Comparison of ENCODE assay signal across 8 cellular contexts in the genomic region with DNA sequence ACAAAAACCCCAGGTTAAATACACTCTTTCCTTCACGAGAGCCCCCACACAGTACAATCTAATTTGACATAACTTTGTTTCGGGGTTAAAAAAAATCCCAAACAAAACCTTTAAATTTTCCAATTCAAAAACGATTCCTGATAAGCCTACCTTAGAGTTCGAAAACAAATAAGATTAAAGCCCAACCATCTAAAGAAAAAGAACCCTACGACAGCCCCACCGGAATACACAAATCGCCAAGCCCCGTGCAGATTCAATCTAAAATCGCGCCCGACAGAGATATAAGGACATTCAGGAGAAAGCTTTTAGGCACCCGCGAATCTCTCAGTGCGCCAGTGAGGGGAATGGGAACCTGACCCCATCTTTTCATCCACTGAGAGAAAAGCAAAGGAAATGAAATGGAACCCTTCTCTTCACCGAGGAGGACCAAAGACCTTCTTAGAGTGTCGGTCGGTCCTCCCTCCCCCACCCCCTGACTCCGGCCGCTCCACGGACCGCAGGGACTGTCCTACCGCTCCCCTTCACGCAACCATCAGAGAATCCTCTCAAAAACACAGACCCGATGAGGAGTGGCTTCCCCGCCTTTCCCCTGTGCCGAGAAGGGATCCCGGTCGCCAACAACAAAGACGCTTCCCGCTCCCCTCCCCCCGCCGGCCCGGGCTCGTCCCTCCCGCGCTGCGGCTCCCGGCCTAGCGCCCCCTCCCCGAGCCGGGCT. TPM values are rescaled to one million over a fixed set of nuclear protein-coding genes. Genes with fewer than 3 reads are reported as not detected.
DNase-seq lines count a peak whose midpoint lies in the region; ATAC-seq and TF ChIP-seq lines count a peak whose summit lies in the region.

No MANE protein-coding gene starts in this region.

- TF ChIP-seq CTCF in foreskin keratinocyte (conservative IDR thresholded peaks at IDR 0.05) = no peak
- no peak for TF ChIP-seq CTCF in tibial artery (IDR thresholded peaks at IDR 0.05)

- intact Hi-C loops in tibial artery (cut with DNase I; ENCODE audit: low total_unique reads) = loop anchor here (10.0 kb wide), 1 partner anchor 95 kb away; no protein-coding TSS in a partner anchor

- H3K27me3 ChIP-seq in foreskin keratinocyte = no peaks in the 10 kb centered on the region
- no peaks in the 10 kb centered on the region for H3K27me3 ChIP-seq in tibial artery

- H3K9me3 ChIP-seq in tibial artery = no peaks in the 10 kb centered on the region

- H3K36me3 ChIP-seq in tibial artery = no peaks in the 10 kb centered on the region

- H3K9me3 Mint-ChIP-seq in natural killer cell treated with Interleukin-12 subunit alpha and Interleukin-12 subunit beta and Interleukin-15 and Interleukin-18, amount 100 ng/mL, for 72 hours = no peaks in the 10 kb centered on the region

- H3K4me1 ChIP-seq in foreskin keratinocyte = peaks cover 7% of the 10 kb centered on the region
- H3K4me1 ChIP-seq in tibial artery = peaks cover 0 to 73% (median 22%) of the 10 kb centered on the region in 4 donors

- H3K27ac ChIP-seq in foreskin keratinocyte (peak overlapping the region; percentile 39), tibial artery (peak overlapping the region; percentile 85 to 94)

- no peaks in the 10 kb centered on the region for H3K27me3 Mint-ChIP-seq in natural killer cell treated with Interleukin-12 subunit alpha and Interleukin-12 subunit beta and Interleukin-15 and Interleukin-18, amount 100 ng/mL, for 72 hours

- peak overlapping the region; percentile 97 for H3K4me3 Mint-ChIP-seq in natural killer cell treated with Interleukin-12 subunit alpha and Interleukin-12 subunit beta and Interleukin-15 and Interleukin-18, amount 100 ng/mL, for 72 hours

- ATAC-seq in HG02840 (IDR thresholded peaks at IDR 0.05; ENCODE audit: low FRiP score, unreplicated experiment) (peak; percentile 10), foreskin keratinocyte (no peak)
- peak in 1 of 2 donors; percentile 1 for ATAC-seq in natural killer cell treated with Interleukin-12 subunit alpha and Interleukin-12 subunit beta and Interleukin-15 and Interleukin-18, amount 100 ng/mL, for 72 hours

- peak; percentile 11 for DNase-seq in DMS153 (lab: John Stamatoyannopoulos, UW)
- DNase-seq in DMS153 treated with DMSO at 0.1 percent for 48 hours (lab: John Stamatoyannopoulos, UW; ENCODE audit: unreplicated experiment) = no peak
- peak; percentile 19 for DNase-seq in NCI-H748 treated with DMSO at 0.1 percent for 48 hours (lab: John Stamatoyannopoulos, UW)
- DNase-seq in activated naive CD4-positive, alpha-beta T cell (lab: John Stamatoyannopoulos, UW) = peak in 3 of 4 experiments; percentile 7 to 19 (median 8)
- DNase-seq in foreskin keratinocyte = no peak
- peak; percentile 67 for DNase-seq in natural killer cell treated with Interleukin-12 subunit alpha and Interleukin-12 subunit beta and Interleukin-15 and Interleukin-18, amount 100 ng/mL, for 72 hours (ENCODE audit: low spot score)
- DNase-seq in tibial artery = peak; percentile 46 to 74

- H3K27ac Mint-ChIP-seq in natural killer cell treated with Interleukin-12 subunit alpha and Interleukin-12 subunit beta and Interleukin-15 and Interleukin-18, amount 100 ng/mL, for 72 hours = peak overlapping the region; percentile 97 to 100

- no peaks in the 10 kb centered on the region for H3K36me3 Mint-ChIP-seq in natural killer cell treated with Interleukin-12 subunit alpha and Interleukin-12 subunit beta and Interleukin-15 and Interleukin-18, amount 100 ng/mL, for 72 hours

- peak overlapping the region; percentile 78 to 95 for H3K4me3 ChIP-seq in tibial artery

- H3K4me1 Mint-ChIP-seq in natural killer cell treated with Interleukin-12 subunit alpha and Interleukin-12 subunit beta and Interleukin-15 and Interleukin-18, amount 100 ng/mL, for 72 hours (ENCODE audit: low read depth in 2 of 2) = peaks cover 27 to 34% of the 10 kb centered on the region in 2 donors

RNA-seq across cellular contexts. Expression of gene ABHD17B, which starts 0.9 kb away (rescaled TPM):
- 15.4 and 15.5 TPM in 2 replicates for total RNA-seq in foreskin keratinocyte
- polyA plus RNA-seq in foreskin keratinocyte = 5.4 and 7.1 TPM in 2 replicates
- 10 to 100 TPM; 29.2 to 33.9 TPM for total RNA-seq in natural killer cell treated with Interleukin-12 subunit alpha and Interleukin-12 subunit beta and Interleukin-15 and Interleukin-18, amount 100 ng/mL, for 72 hours

RNA-seq across cellular contexts. Expression of gene C9orf85, which starts 1.4 kb away (rescaled TPM):
- total RNA-seq in foreskin keratinocyte = 9.1 and 9.7 TPM in 2 replicates
- polyA plus RNA-seq in foreskin keratinocyte = 7.8 and 9.5 TPM in 2 replicates
- 10 to 100 TPM; 10.7 to 12.6 TPM for total RNA-seq in natural killer cell treated with Interleukin-12 subunit alpha and Interleukin-12 subunit beta and Interleukin-15 and Interleukin-18, amount 100 ng/mL, for 72 hours

Comparison
In these comparisons a context has a peak if more than half of its experiments do, and no peak if none do; other contexts are left out.
1. DNase-seq: peak in DMS153 (single experiment), NCI-H748 treated with DMSO at 0.1 percent for 48 hours (single experiment), activated naive CD4-positive, alpha-beta T cell (3 of 4), natural killer cell treated with Interleukin-12 subunit alpha and Interleukin-12 subunit beta and Interleukin-15 and Interleukin-18, amount 100 ng/mL, for 72 hours (single experiment) and tibial artery (2 of 2); none in DMS153 treated with DMSO at 0.1 percent for 48 hours (single experiment) and foreskin keratinocyte (0 of 2).